Comparison of ENCODE assay signal across 1 cellular context in the genomic region with DNA sequence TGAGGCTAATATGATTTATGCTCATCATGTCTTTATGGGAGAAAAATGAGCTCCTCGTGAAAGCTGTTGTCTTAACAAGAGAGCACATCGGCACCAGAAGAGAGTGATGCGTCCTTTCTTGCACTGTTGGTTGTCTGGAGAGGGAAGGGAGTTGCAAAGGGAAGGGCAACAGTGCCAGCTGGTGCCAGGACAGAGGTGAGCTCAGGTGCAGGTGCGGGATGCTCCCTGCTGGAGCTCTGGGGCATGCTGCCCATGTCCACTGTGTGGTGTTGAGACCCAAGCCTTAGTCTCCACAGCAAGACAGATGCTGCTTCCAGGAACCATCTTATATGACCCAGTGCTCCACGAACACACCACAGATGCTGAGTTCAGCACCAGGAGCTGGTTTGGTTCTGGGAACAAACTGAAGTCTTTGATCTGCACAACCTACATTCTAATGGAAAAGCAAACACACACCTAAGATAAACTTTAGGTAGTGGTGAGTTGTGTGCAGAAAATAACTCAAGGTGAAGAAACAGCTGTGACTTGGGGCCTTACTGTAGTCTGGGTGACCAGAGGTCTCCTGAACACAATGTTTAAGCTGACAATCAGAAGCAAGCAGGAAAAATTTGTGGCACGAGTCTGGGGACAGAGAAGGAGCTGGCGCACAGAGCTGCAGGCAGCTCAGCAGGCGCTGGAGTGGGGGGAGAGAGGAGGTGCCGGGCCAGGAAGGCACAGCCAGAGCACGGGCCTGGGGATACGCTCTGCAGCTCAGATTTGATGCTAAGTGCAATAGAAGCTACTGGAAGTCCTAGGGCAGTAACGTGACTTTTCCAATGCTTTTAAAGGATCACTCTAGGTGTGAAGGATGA.
TF ChIP-seq lines count a peak whose summit lies in the region.

No MANE protein-coding gene starts in this region.

TF ChIP-seq in H1, 55 proteins besides CTCF, POLR2A, EP300 and RAD21 (continued from another document):
- TF ChIP-seq, protein P1, sequence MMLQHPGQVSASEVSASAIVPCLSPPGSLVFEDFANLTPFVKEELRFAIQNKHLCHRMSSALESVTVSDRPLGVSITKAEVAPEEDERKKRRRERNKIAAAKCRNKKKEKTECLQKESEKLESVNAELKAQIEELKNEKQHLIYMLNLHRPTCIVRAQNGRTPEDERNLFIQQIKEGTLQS (IDR thresholded peaks at IDR 0.05; ENCODE audit: insufficient read depth, low read depth, low read length): no peak
- TF ChIP-seq POLR2AphosphoS5 (IDR thresholded peaks at IDR 0.05; ENCODE audit: low read depth, low read length) (no peak), SUZ12 (IDR thresholded peaks at IDR 0.05; ENCODE audit: low read length) (no peak), SIX5 (IDR thresholded peaks at IDR 0.05; ENCODE audit: low read depth, low read length) (no peak), ASH2L (IDR thresholded peaks at IDR 0.05; ENCODE audit: low read length) (no peak), JUND (IDR thresholded peaks at IDR 0.05; ENCODE audit: low read length) (no peak), RNF2 (IDR thresholded peaks at IDR 0.05; ENCODE audit: borderline replicate concordance, low read depth, low read length, missing control alignments, poor library complexity, severe bottlenecking) (no peak), BRCA1 (IDR thresholded peaks at IDR 0.05; ENCODE audit: low read depth, low read length) (no peak), HDAC2 (IDR thresholded peaks at IDR 0.05; ENCODE audit: borderline replicate concordance in 1 of 2, low read depth in 2 of 2, low read length in 2 of 2) (no peak)
